In the genomic region with DNA sequence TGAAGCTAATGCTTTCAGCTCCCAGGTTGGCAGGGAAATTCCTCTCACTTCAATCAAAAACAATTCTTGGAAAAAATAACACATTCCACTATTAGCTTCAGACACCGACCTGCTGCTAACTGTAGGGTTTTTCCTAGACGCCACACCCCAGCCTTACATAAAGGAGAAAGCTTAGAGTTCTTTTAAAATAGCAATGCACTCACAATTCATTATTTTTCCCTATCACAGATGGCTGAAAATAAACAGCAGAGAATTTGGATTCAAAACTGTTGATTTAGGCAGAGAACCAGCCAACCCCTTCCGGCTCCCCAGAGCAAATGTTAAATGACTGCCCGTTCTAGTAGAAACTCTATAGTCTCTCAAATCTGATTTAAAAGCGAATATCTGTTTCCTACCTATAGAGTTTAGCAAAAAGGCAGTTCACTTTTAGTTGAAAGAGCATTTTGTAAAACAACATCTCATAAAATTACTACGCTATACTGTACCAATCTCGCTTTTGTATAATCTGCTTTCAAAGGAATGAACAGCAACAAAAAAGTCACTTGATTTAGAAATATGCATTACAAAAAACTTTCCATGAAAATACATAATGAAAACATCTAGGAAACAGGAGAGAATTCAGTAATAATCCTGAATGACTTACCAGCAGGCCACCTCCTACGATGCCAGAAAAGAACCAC, we compare ENCODE assay signal across 9 cellular contexts. TPM values are rescaled to one million over a fixed set of nuclear protein-coding genes. Genes with fewer than 3 reads are reported as not detected.
DNase-seq lines count a peak whose midpoint lies in the region; ATAC-seq and TF ChIP-seq lines count a peak whose summit lies in the region.
"Had no signal": no experiment of that assay in that cellular context is flagged by ENCODE, and none has a peak within 500 bp of the region (broad histone marks: within the 10 kb centered on the region; RNA-seq: fewer than 3 reads in every experiment).

No MANE protein-coding gene starts in this region.

- intact Hi-C loops in Right ventricle myocardium inferior (cut with DNase I): loop anchor here (5.0 kb wide), 1 partner anchor 35 kb away; no protein-coding TSS in a partner anchor
- intact Hi-C loops in cardiac septum (cut with DNase I): loop anchor here (2.0 kb wide), 1 partner anchor 36 kb away; no protein-coding TSS in a partner anchor

- TF ChIP-seq POLR2A in GM18505 (IDR thresholded peaks at IDR 0.05; ENCODE audit: borderline replicate concordance, extremely low read depth, insufficient read depth, insufficient read length): no peak

- peak overlapping the region; percentile 48 to 68 for H3K9ac ChIP-seq in mucosa of rectum (ENCODE audit: low read depth in 1 of 2, low read length in 2 of 2)

- peak; percentile 56 for ATAC-seq in Right ventricle myocardium inferior
- ATAC-seq in GM18505 (IDR thresholded peaks at IDR 0.05; ENCODE audit: unreplicated experiment): no peak

- no peaks in the 10 kb centered on the region for H3K9me3 ChIP-seq in mucosa of rectum (ENCODE audit: control insufficient read depth in 2 of 2, low read length in 2 of 2)

- H3K27ac ChIP-seq in epithelial cell of prostate (peak overlapping the region; percentile 91), mucosa of rectum (ENCODE audit: low read depth in 2 of 2, low read length in 2 of 2) (peak overlapping the region; percentile 64 to 70)

- DNase-seq in Right ventricle myocardium inferior (ENCODE audit: missing footprints): no peak
- no peak for DNase-seq in cardiac septum (ENCODE audit: low spot score)
- DNase-seq in epithelial cell of prostate (ENCODE audit: low read depth, low spot score): no peak
- DNase-seq in NCI-H187 (lab: John Stamatoyannopoulos, UW): no peak
- no peak for DNase-seq in activated T-cell treated with anti-CD3 and anti-CD28 coated beads for 4 hours
- no peak for DNase-seq in DMS153 treated with DMSO at 0.1 percent for 48 hours (lab: John Stamatoyannopoulos, UW; ENCODE audit: unreplicated experiment)
- DNase-seq: NCI-H748 treated with DMSO at 0.1 percent for 48 hours had no signal

- peaks cover 17 to 24% of the 10 kb centered on the region in 2 donors for H3K4me1 ChIP-seq in mucosa of rectum (ENCODE audit: control insufficient read depth in 2 of 2, insufficient read depth in 2 of 2, low read length in 2 of 2)

- no peaks in the 10 kb centered on the region for H3K27me3 ChIP-seq in mucosa of rectum (ENCODE audit: control insufficient read depth in 2 of 2, insufficient read depth in 2 of 2, low read length in 2 of 2)

- peak overlapping the region; percentile 65 to 78 for H3K4me3 ChIP-seq in mucosa of rectum (ENCODE audit: low read length in 2 of 2)

- no peaks in the 10 kb centered on the region for H3K36me3 ChIP-seq in mucosa of rectum (ENCODE audit: control insufficient read depth in 2 of 2, insufficient read depth in 2 of 2, low read length in 2 of 2)

RNA-seq across cellular contexts. Expression of gene TM4SF1, which starts 0.6 kb away (rescaled TPM):
- total RNA-seq in Right ventricle myocardium inferior (124 TPM), cardiac septum (84.7 TPM)

RNA-seq across cellular contexts. Expression of gene TM4SF18, which starts 43.4 kb away (rescaled TPM):
- total RNA-seq in Right ventricle myocardium inferior (15.8 TPM), cardiac septum (4.1 TPM)
